10 cellular contexts compared by ENCODE assay signal in the genomic region with DNA sequence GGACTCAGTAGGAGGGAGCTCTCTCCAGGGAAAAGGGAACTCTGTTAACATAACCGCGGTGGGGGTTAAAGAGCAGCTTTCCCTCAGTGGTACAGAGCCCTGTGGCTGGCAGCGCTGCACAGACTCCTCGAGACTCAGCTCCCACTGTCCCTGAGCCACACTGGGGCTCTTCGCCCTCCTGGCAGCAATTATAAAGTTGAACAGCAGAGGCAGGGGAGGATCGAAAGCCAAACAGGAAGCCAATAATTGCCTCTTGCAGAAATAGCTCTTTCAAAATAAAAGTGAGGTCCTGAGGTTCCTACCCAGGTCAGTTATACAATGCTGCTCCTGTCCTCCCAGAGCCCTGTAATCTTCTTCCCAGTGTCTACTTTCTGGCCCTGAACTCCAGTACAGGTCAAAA.
DNase-seq lines count a peak whose midpoint lies in the region; ATAC-seq, FAIRE-seq and TF ChIP-seq lines count a peak whose summit lies in the region.
"Had no signal": no experiment of that assay in that cellular context is flagged by ENCODE, and none has a peak within 500 bp of the region (broad histone marks: within the 10 kb centered on the region; RNA-seq: fewer than 3 reads in every experiment).

No MANE protein-coding gene starts in this region.

- H3K4me1 ChIP-seq in H1 (replicated peaks in 1 of 4; ENCODE audit: control insufficient read depth in 3 of 4, insufficient read depth in 4 of 4, low read length in 3 of 4) = no peaks in the 10 kb centered on the region
- H3K4me1 ChIP-seq in sigmoid colon = no peaks in the 10 kb centered on the region
- H3K4me1 ChIP-seq: foreskin keratinocyte had no signal

- POLR2A ChIA-PET in H1 (lab: Charles Lee; ENCODE audit: partially characterized antibody) = no interaction called here

- H3K4me3 ChIP-seq in H1 (ENCODE audit: extremely low read depth in 1 of 4, insufficient read depth in 2 of 4, low read depth in 3 of 4, low read length in 4 of 4) (no peak overlapping the region), sigmoid colon (no peak overlapping the region)

- TF ChIP-seq CTCF in H1 (IDR thresholded peaks at IDR 0.05; ENCODE audit: control extremely low read depth in 1 of 3, insufficient read depth in 1 of 3, low read depth in 1 of 3, low read length in 3 of 3) = peak in 1 of 3 experiments; percentile 3; a peak in 1 of 4 replicates
- no peak for TF ChIP-seq CTCF in sigmoid colon (IDR thresholded peaks at IDR 0.05)

- intact Hi-C loops in sigmoid colon (cut with DNase I) = no loop called here

- H3K79me1 ChIP-seq in H1 (ENCODE audit: low read depth, low read length) = no peaks in the 10 kb centered on the region

- H4K91ac ChIP-seq in H1 (replicated peaks; ENCODE audit: insufficient read length, low read length) = no peak overlapping the region

- H3K4ac ChIP-seq in H1 (replicated peaks; ENCODE audit: insufficient read length, low read depth, low read length) = no peak overlapping the region

- peak; percentile 8 to 31; a peak in 1 of 4 replicates for TF ChIP-seq RAD21 in H1 (IDR thresholded peaks at IDR 0.05 in 1 of 2, conservative IDR thresholded peaks at IDR 0.05 in 1 of 2; ENCODE audit: low read depth in 2 of 2, low read length in 2 of 2)

- no peak overlapping the region for H3K27ac ChIP-seq in H1 (ENCODE audit: low read depth, low read length)
- H3K27ac ChIP-seq in sigmoid colon = no peak overlapping the region
- H3K27ac ChIP-seq: foreskin keratinocyte had no signal

- H3K23ac ChIP-seq in H1 (ENCODE audit: insufficient read length) = no peak overlapping the region

- H4K5ac ChIP-seq in H1 (ENCODE audit: insufficient read length, low read depth, low read length) = no peak overlapping the region

- H2AK5ac ChIP-seq in H1 (ENCODE audit: low read depth, low read length) = no peak overlapping the region

- H3K14ac ChIP-seq in H1 (ENCODE audit: insufficient read length) = no peak overlapping the region

- H3K27me3 ChIP-seq in H1 (replicated peaks in 1 of 4; ENCODE audit: control insufficient read depth in 3 of 4, extremely low read depth in 1 of 4, insufficient read depth in 3 of 4, low read length in 3 of 4) (no peaks in the 10 kb centered on the region), sigmoid colon (no peaks in the 10 kb centered on the region)
- H3K27me3 ChIP-seq: foreskin keratinocyte had no signal

- no peak overlapping the region for H2BK12ac ChIP-seq in H1 (ENCODE audit: low read depth, low read length)

- no peak overlapping the region for H2BK15ac ChIP-seq in H1 (ENCODE audit: low read length)

- no peaks in the 10 kb centered on the region for H3K79me2 ChIP-seq in H1 (ENCODE audit: control insufficient read depth in 1 of 2, insufficient read depth in 2 of 2, low read length in 2 of 2)

- DNase-seq in H1 (ENCODE audit: low read depth in 1 of 2, low spot score in 2 of 2) (no peak), NCI-H2227 treated with DMSO at 0.1 percent for 48 hours (lab: John Stamatoyannopoulos, UW) (no peak), sigmoid colon (no peak)
- DNase-seq: activated CD4-positive, alpha-beta T cell treated with anti-CD3 and anti-CD28 coated beads, Interleukin-2, amount 50 U/mL, for 4 hours; foreskin keratinocyte; GDM1 had no signal

- H3K56ac ChIP-seq in H1 (replicated peaks; ENCODE audit: insufficient read length, low read depth, low read length) = no peak overlapping the region

- CTCF ChIA-PET in H1 (lab: Charles Lee; ENCODE audit: partially characterized antibody) = interaction anchor here (1.1 to 2.2 kb wide), 6 partner anchors 18 to 388 kb away, joined by 3 to 11 read pairs (median 4); no protein-coding TSS in a partner anchor

- no peak overlapping the region for H2BK5ac ChIP-seq in H1 (ENCODE audit: low read depth, low read length)

- H4K20me1 ChIP-seq in H1 (replicated peaks in 1 of 2; ENCODE audit: control insufficient read depth in 1 of 2, insufficient read depth in 2 of 2, low read length in 2 of 2) = no peaks in the 10 kb centered on the region

- FAIRE-seq in H1 (lab: Jason Lieb, UNC) = no peak

- H3K36me3 ChIP-seq in H1 (ENCODE audit: control insufficient read depth in 2 of 4, insufficient read depth in 4 of 4, low read length in 3 of 4) = no peaks in the 10 kb centered on the region
- no peaks in the 10 kb centered on the region for H3K36me3 ChIP-seq in sigmoid colon

- peak; percentile 81 for ATAC-seq in GM18505 (IDR thresholded peaks at IDR 0.05; ENCODE audit: unreplicated experiment)
- peak; percentile 79 for ATAC-seq in GM19455 (IDR thresholded peaks at IDR 0.05; ENCODE audit: unreplicated experiment)
- peak; percentile 47 for ATAC-seq in HG03196 (IDR thresholded peaks at IDR 0.05; ENCODE audit: unreplicated experiment)
- no peak for ATAC-seq in HG02678 (IDR thresholded peaks at IDR 0.05; ENCODE audit: unreplicated experiment)
- ATAC-seq: foreskin keratinocyte had no signal

- H3K9me3 ChIP-seq in H1 (ENCODE audit: insufficient read depth in 2 of 2, low read depth in 1 of 2, low read length in 1 of 2) = no peaks in the 10 kb centered on the region; a peak in 1 of 4 replicates
- H3K9me3 ChIP-seq in sigmoid colon = peaks cover 0 to 3% (median 0%) of the 10 kb centered on the region in 4 donors

- H4K8ac ChIP-seq in H1 (ENCODE audit: extremely low read depth, insufficient read depth, low read length) = no peak overlapping the region

- H3K23me2 ChIP-seq in H1 (ENCODE audit: low read depth, low read length) = no peaks in the 10 kb centered on the region

- H2AFZ ChIP-seq in H1 (ENCODE audit: low read length) = no peak overlapping the region

- no peak overlapping the region for H3K4me2 ChIP-seq in H1 (ENCODE audit: insufficient read depth in 1 of 2, low read depth in 2 of 2, low read length in 2 of 2)

- peak overlapping the region; percentile 20; the same call in 1 of the 2 replicates for H3K18ac ChIP-seq in H1 (ENCODE audit: extremely low read depth, low read length)

- 64% methylated on average over 6 of the region's 6 CpGs; no CpG with 5 or more reads in 1 of the 2 experiments for WGBS in H1 (ENCODE audit: extremely low coverage in 1 of 2, insufficient coverage in 1 of 2, insufficient read length in 1 of 2, insufficient replicate concordance in 2 of 2, low coverage in 1 of 2, low lambda C conversion rate in 2 of 2, missing lambda C conversion rate in 1 of 2), 2 experiments
- WGBS in sigmoid colon, 2 donors = 19 to 54% methylated on average over 6 of the region's 6 CpGs

- TF ChIP-seq EP300 in H1 (IDR thresholded peaks at IDR 0.05; ENCODE audit: borderline replicate concordance in 1 of 2, low read depth in 2 of 2, low read length in 2 of 2) (no peak), sigmoid colon (IDR thresholded peaks at IDR 0.05) (no peak)

- no peak overlapping the region for H2BK120ac ChIP-seq in H1 (replicated peaks; ENCODE audit: low read depth, low read length)

- TF ChIP-seq POLR2A in GM18505 (IDR thresholded peaks at IDR 0.05; ENCODE audit: borderline replicate concordance, extremely low read depth, insufficient read depth, insufficient read length) = no peak
- TF ChIP-seq POLR2A in H1 (IDR thresholded peaks at IDR 0.05; ENCODE audit: control extremely low read depth in 1 of 2, low read depth in 2 of 2, low read length in 2 of 2) = no peak
- no peak for TF ChIP-seq POLR2A in sigmoid colon (IDR thresholded peaks at IDR 0.05)

- H2BK20ac ChIP-seq in H1 (ENCODE audit: low read length) = no peak overlapping the region

- H3K9ac ChIP-seq in H1 (replicated peaks in 1 of 4; ENCODE audit: extremely low read depth in 1 of 4, low read depth in 3 of 4, low read length in 3 of 4) = no peak overlapping the region

TF ChIP-seq in H1, 55 proteins besides CTCF, POLR2A, EP300 and RAD21:
- TF ChIP-seq JUND (IDR thresholded peaks at IDR 0.05; ENCODE audit: low read length) (no peak), GABPA (IDR thresholded peaks at IDR 0.05; ENCODE audit: borderline replicate concordance, insufficient read depth, low read length) (no peak), SIX5 (IDR thresholded peaks at IDR 0.05; ENCODE audit: low read depth, low read length) (no peak), PHF8 (conservative IDR thresholded peaks at IDR 0.05; ENCODE audit: low read depth, low read length) (no peak), RFX5 (IDR thresholded peaks at IDR 0.05; ENCODE audit: borderline replicate concordance, low read depth, low read length) (no peak), KDM1A (IDR thresholded peaks at IDR 0.05; ENCODE audit: borderline replicate concordance, low read length) (no peak), SP4 (IDR thresholded peaks at IDR 0.05; ENCODE audit: low read length) (no peak)
- TF ChIP-seq, protein P1, sequence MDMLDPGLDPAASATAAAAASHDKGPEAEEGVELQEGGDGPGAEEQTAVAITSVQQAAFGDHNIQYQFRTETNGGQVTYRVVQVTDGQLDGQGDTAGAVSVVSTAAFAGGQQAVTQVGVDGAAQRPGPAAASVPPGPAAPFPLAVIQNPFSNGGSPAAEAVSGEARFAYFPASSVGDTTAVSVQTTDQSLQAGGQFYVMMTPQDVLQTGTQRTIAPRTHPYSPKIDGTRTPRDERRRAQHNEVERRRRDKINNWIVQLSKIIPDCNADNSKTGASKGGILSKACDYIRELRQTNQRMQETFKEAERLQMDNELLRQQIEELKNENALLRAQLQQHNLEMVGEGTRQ (IDR thresholded peaks at IDR 0.05; ENCODE audit: low read length) = no peak
- TF ChIP-seq, protein P2, sequence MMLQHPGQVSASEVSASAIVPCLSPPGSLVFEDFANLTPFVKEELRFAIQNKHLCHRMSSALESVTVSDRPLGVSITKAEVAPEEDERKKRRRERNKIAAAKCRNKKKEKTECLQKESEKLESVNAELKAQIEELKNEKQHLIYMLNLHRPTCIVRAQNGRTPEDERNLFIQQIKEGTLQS (IDR thresholded peaks at IDR 0.05; ENCODE audit: insufficient read depth, low read depth, low read length) = no peak
- TF ChIP-seq, protein P3, sequence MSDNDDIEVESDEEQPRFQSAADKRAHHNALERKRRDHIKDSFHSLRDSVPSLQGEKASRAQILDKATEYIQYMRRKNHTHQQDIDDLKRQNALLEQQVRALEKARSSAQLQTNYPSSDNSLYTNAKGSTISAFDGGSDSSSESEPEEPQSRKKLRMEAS (IDR thresholded peaks at IDR 0.05) = no peak
TF ChIP-seq in H1: peak in this region for 0.
